25 cellular contexts compared by ENCODE assay signal in the genomic region with DNA sequence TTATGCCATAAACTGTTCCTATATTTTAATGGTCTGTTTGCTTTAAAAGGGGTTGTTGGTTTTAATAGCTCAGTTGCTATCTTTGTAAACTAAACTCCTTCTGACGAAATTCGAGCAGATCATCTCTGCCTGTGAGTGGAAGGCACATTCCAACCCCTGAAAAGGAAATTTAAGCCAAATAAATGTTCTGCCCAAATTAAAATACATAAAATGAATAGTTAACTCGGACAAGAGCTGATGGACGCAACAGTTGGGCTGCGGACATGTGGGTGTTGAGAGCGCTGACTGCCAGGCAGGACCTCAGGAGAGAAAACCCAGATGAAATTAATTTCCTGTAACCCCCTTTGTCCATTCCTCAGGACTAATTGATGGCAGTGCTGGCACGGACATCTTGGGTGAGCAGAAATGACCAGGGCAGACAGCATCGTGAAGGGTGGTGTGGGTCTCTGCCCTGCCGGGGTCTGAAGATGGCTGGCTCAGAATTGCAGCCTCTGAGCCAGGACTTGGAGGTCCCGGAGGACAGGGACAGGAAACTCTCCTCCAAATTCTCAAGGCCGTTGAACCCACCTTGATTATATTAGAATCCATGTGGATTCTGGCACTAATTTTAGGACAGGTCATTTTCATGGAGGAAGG.
DNase-seq lines count a peak whose midpoint lies in the region; ATAC-seq and TF ChIP-seq lines count a peak whose summit lies in the region.
"Had no signal": no experiment of that assay in that cellular context is flagged by ENCODE, and none has a peak within 500 bp of the region (broad histone marks: within the 10 kb centered on the region; RNA-seq: fewer than 3 reads in every experiment).

No MANE protein-coding gene starts in this region.

- H4K8ac ChIP-seq in mesenchymal stem cell (ENCODE audit: low read length), result peak overlapping the region; percentile 57

- peak overlapping the region; percentile 8 for H2BK15ac ChIP-seq in mesenchymal stem cell (ENCODE audit: low read depth, poor library complexity, severe bottlenecking)

- no peaks in the 10 kb centered on the region for H3K27me3 ChIP-seq in mesenchymal stem cell (ENCODE audit: control insufficient read depth in 1 of 2, insufficient read depth in 1 of 2, low read length in 2 of 2)
- H3K27me3 ChIP-seq in stomach, result peaks cover 0 to 7% (median 0%) of the 10 kb centered on the region in 3 donors
- H3K27me3 ChIP-seq: BE2C, sigmoid colon, upper lobe of left lung had no signal

- H3K4me2 ChIP-seq in mesenchymal stem cell (ENCODE audit: low read length, poor library complexity, severe bottlenecking), result no peak overlapping the region

- peak; percentile 5 for DNase-seq in activated CD8-positive, alpha-beta memory T cell treated with anti-CD3 and anti-CD28 coated beads for 24 hours
- no peak for DNase-seq in activated CD8-positive, alpha-beta memory T cell treated with anti-CD3 and anti-CD28 coated beads, Interleukin-2, amount 10 ng/mL, durations not matched to agents 7 days and 5 days
- DNase-seq in chondrocyte (ENCODE audit: low spot score) (no peak), mesenchymal stem cell (peak; percentile 33), stomach (peak; percentile 17), NCI-H1694 (lab: John Stamatoyannopoulos, UW) (no peak), LoVo (ENCODE audit: low spot score) (no peak), immature natural killer cell (no peak)
- DNase-seq: activated CD4-positive, alpha-beta T cell treated with anti-CD3 and anti-CD28 coated beads, Interleukin-2, amount 50 U/mL, for 48 hours; activated T-cell treated with anti-CD3 and anti-CD28 coated beads, Interleukin-2, amount 50 U/mL, for 24 hours; BE2C; Calu3; cortex of kidney; foreskin melanocyte; left colon; NCI-H524; occipital lobe; stimulated activated CD4-positive, alpha-beta T cell treated with anti-CD3 and anti-CD28 coated beads, Interleukin-2, amount 100 ng/mL, for 24 hours; stimulated activated naive CD8-positive, alpha-beta T cell treated with anti-CD3 and anti-CD28 coated beads, Interleukin-15, Interleukin-2, amounts not matched to agents 100 U/mL and 50 U/mL, for 24 hours had no signal

- H3K23ac ChIP-seq in mesenchymal stem cell (ENCODE audit: low read length in 2 of 2), result no peak overlapping the region

- H3K27ac ChIP-seq in mesenchymal stem cell (ENCODE audit: low read length, poor library complexity, severe bottlenecking) (no peak overlapping the region), stomach (peak overlapping the region in 1 of 5 donors; percentile 1)
- H3K27ac ChIP-seq: 22Rv1, GM23248, upper lobe of left lung had no signal

- intact Hi-C loops in stomach (cut with DNase I; ENCODE audit: low total_unique reads), result no loop called here

- WGBS in mesenchymal stem cell, result 86% methylated on average over 10 of the region's 11 CpGs
- WGBS in stomach, 5 donors, result 57 to 71% (median 63%) methylated on average over 11 of the region's 11 CpGs

- TF ChIP-seq EP300 in stomach (IDR thresholded peaks at IDR 0.05), result no peak

- no peak overlapping the region for H3K27ac Mint-ChIP-seq in activated CD8-positive, alpha-beta memory T cell treated with anti-CD3 and anti-CD28 coated beads, Interleukin-2, amount 10 ng/mL, durations not matched to agents 7 days and 5 days
- H3K27ac Mint-ChIP-seq in chondrocyte (ENCODE audit: unreplicated experiment) (peak overlapping the region; percentile 64), immature natural killer cell (no peak overlapping the region)
- H3K27ac Mint-ChIP-seq: activated naive CD4-positive, alpha-beta T cell treated with anti-CD3 and anti-CD28 coated beads, Interleukin-2, amount 50 U/mL, for 72 hours; activated T-cell treated with anti-CD3 and anti-CD28 coated beads, Interleukin-2, amount 50 U/mL, for 24 hours had no signal

- peaks cover 3% of the 10 kb centered on the region for H3K4me1 ChIP-seq in mesenchymal stem cell (ENCODE audit: control insufficient read depth, insufficient read depth, low read depth, low read length)
- peaks cover 0 to 34% (median 15%) of the 10 kb centered on the region in 4 donors for H3K4me1 ChIP-seq in stomach
- H3K4me1 ChIP-seq: BE2C had no signal

- peak overlapping the region; percentile 64 for H3K9ac ChIP-seq in mesenchymal stem cell (ENCODE audit: low read length)
- H3K9ac ChIP-seq: GM23248 had no signal

- peak overlapping the region; percentile 1 for H2BK120ac ChIP-seq in mesenchymal stem cell (ENCODE audit: low read depth, low read length)

- H3K36me3 ChIP-seq in mesenchymal stem cell (ENCODE audit: control insufficient read depth in 1 of 2, insufficient read depth in 2 of 2, low read depth in 1 of 2, low read length in 2 of 2) (no peaks in the 10 kb centered on the region), stomach (no peaks in the 10 kb centered on the region)
- H3K36me3 ChIP-seq: BE2C, sigmoid colon, upper lobe of left lung had no signal

- peak overlapping the region; percentile 70 for H4K91ac ChIP-seq in mesenchymal stem cell (ENCODE audit: low read length)

- no peak overlapping the region for H2AFZ ChIP-seq in mesenchymal stem cell (ENCODE audit: low read depth, low read length)

- H2BK12ac ChIP-seq in mesenchymal stem cell (ENCODE audit: low read length in 2 of 2), result peak overlapping the region; percentile 75 to 85

- peak overlapping the region; percentile 47 to 57 for H3K4ac ChIP-seq in mesenchymal stem cell (ENCODE audit: low read depth in 1 of 2, low read length in 2 of 2)

- H3K4me3 Mint-ChIP-seq in activated CD8-positive, alpha-beta memory T cell treated with anti-CD3 and anti-CD28 coated beads, Interleukin-2, amount 10 ng/mL, durations not matched to agents 7 days and 5 days, result no peak overlapping the region
- H3K4me3 Mint-ChIP-seq in chondrocyte (ENCODE audit: unreplicated experiment) (peak overlapping the region; percentile 34), immature natural killer cell (no peak overlapping the region)
- H3K4me3 Mint-ChIP-seq: activated T-cell treated with anti-CD3 and anti-CD28 coated beads, Interleukin-2, amount 50 U/mL, for 24 hours had no signal

- peak overlapping the region in 1 of 2 experiments; percentile 43 for H3K4me3 ChIP-seq in mesenchymal stem cell (ENCODE audit: insufficient read depth in 1 of 2, low read depth in 1 of 2, low read length in 2 of 2)
- H3K4me3 ChIP-seq in stomach, result no peak overlapping the region
- H3K4me3 ChIP-seq: GM23248, upper lobe of left lung had no signal

- no peak for TF ChIP-seq POLR2A in stomach (IDR thresholded peaks at IDR 0.05)

- TF ChIP-seq CTCF in chondrocyte (IDR thresholded peaks at IDR 0.05) (no peak), stomach (IDR thresholded peaks at IDR 0.05) (no peak)

- no peaks in the 10 kb centered on the region for H3K9me3 Mint-ChIP-seq in activated CD8-positive, alpha-beta memory T cell treated with anti-CD3 and anti-CD28 coated beads, Interleukin-2, amount 10 ng/mL, durations not matched to agents 7 days and 5 days (ENCODE audit: low read depth)
- no peaks in the 10 kb centered on the region for H3K9me3 Mint-ChIP-seq in chondrocyte (ENCODE audit: low read depth)
- H3K9me3 Mint-ChIP-seq in immature natural killer cell, result no peaks in the 10 kb centered on the region
- H3K9me3 Mint-ChIP-seq: activated naive CD4-positive, alpha-beta T cell treated with anti-CD3 and anti-CD28 coated beads, Interleukin-2, amount 50 U/mL, for 72 hours; activated T-cell treated with anti-CD3 and anti-CD28 coated beads, Interleukin-2, amount 50 U/mL, for 24 hours had no signal

- no peaks in the 10 kb centered on the region for H3K79me1 ChIP-seq in mesenchymal stem cell (replicated peaks; ENCODE audit: low read length, poor library complexity, severe bottlenecking)

- H3K4me1 Mint-ChIP-seq in activated CD8-positive, alpha-beta memory T cell treated with anti-CD3 and anti-CD28 coated beads, Interleukin-2, amount 10 ng/mL, durations not matched to agents 7 days and 5 days, result no peaks in the 10 kb centered on the region
- H3K4me1 Mint-ChIP-seq in chondrocyte (ENCODE audit: low read depth), result peaks cover 23% of the 10 kb centered on the region
- peaks cover 0 to 3% of the 10 kb centered on the region in 2 donors for H3K4me1 Mint-ChIP-seq in immature natural killer cell

- H3K27me3 Mint-ChIP-seq in activated CD8-positive, alpha-beta memory T cell treated with anti-CD3 and anti-CD28 coated beads, Interleukin-2, amount 10 ng/mL, durations not matched to agents 7 days and 5 days, result peaks cover 20% of the 10 kb centered on the region
- no peaks in the 10 kb centered on the region for H3K27me3 Mint-ChIP-seq in chondrocyte (ENCODE audit: low read depth)
- peaks cover 3 to 5% (median 3%) of the 10 kb centered on the region in 3 donors for H3K27me3 Mint-ChIP-seq in immature natural killer cell (ENCODE audit: low read depth in 3 of 3)

- H2BK5ac ChIP-seq in mesenchymal stem cell (ENCODE audit: low read depth, low read length, poor library complexity, severe bottlenecking), result no peak overlapping the region

- no peak for ATAC-seq in activated CD8-positive, alpha-beta memory T cell treated with anti-CD3 and anti-CD28 coated beads, Interleukin-2, amount 10 ng/mL, durations not matched to agents 7 days and 5 days
- ATAC-seq: activated naive CD4-positive, alpha-beta T cell treated with anti-CD3 and anti-CD28 coated beads, Interleukin-2, amount 50 U/mL, for 72 hours; left colon; Right ventricle myocardium inferior; stimulated activated naive CD8-positive, alpha-beta T cell treated with anti-CD3 and anti-CD28 coated beads, Interleukin-15, Interleukin-2, amounts not matched to agents 100 U/mL and 50 U/mL, for 24 hours had no signal

- no peak overlapping the region for H3K14ac ChIP-seq in mesenchymal stem cell (ENCODE audit: low read length in 2 of 2)

- H3K9me3 ChIP-seq in mesenchymal stem cell (ENCODE audit: control insufficient read depth, low read length) (no peaks in the 10 kb centered on the region), stomach (no peaks in the 10 kb centered on the region)
- H3K9me3 ChIP-seq: BE2C, sigmoid colon, upper lobe of left lung had no signal

- peak overlapping the region; percentile 13 for H2AK5ac ChIP-seq in mesenchymal stem cell (ENCODE audit: low read length, severe bottlenecking)

- H3K18ac ChIP-seq in mesenchymal stem cell (ENCODE audit: low read depth in 1 of 2, low read length in 2 of 2), result peak overlapping the region; percentile 71 to 82

- H3K36me3 Mint-ChIP-seq in activated CD8-positive, alpha-beta memory T cell treated with anti-CD3 and anti-CD28 coated beads, Interleukin-2, amount 10 ng/mL, durations not matched to agents 7 days and 5 days, result no peaks in the 10 kb centered on the region
- H3K36me3 Mint-ChIP-seq in chondrocyte (ENCODE audit: low read depth) (no peaks in the 10 kb centered on the region), immature natural killer cell (no peaks in the 10 kb centered on the region)
- H3K36me3 Mint-ChIP-seq: activated naive CD4-positive, alpha-beta T cell treated with anti-CD3 and anti-CD28 coated beads, Interleukin-2, amount 50 U/mL, for 72 hours had no signal

- CTCF ChIA-PET in activated CD8-positive, alpha-beta memory T cell treated with anti-CD3 and anti-CD28 coated beads, Interleukin-2, amount 10 ng/mL, durations not matched to agents 7 days and 5 days (lab: Charles Lee), result no interaction called here

Comparison
In these comparisons a context has a peak if more than half of its experiments do, and no peak if none do; other contexts are left out.
1. DNase-seq: peak in activated CD8-positive, alpha-beta memory T cell treated with anti-CD3 and anti-CD28 coated beads for 24 hours (single experiment), mesenchymal stem cell (single experiment) and stomach (single experiment); none in activated CD8-positive, alpha-beta memory T cell treated with anti-CD3 and anti-CD28 coated beads, Interleukin-2, amount 10 ng/mL, durations not matched to agents 7 days and 5 days (single experiment), chondrocyte (single experiment), NCI-H1694 (single experiment), LoVo (single experiment) and immature natural killer cell (0 of 3).